ENCODE assay signal across 10 cellular contexts in genomic region chr1:165877940-165878556, GRCh38. TPM values are rescaled to one million over a fixed set of nuclear protein-coding genes. Genes with fewer than 3 reads are reported as not detected.
DNase-seq lines count a peak whose midpoint lies in the region; ATAC-seq and TF ChIP-seq lines count a peak whose summit lies in the region.
"Had no signal": no experiment of that assay in that cellular context is flagged by ENCODE, and none has a peak within 500 bp of the region (broad histone marks: within the 10 kb centered on the region; RNA-seq: fewer than 3 reads in every experiment).

No MANE protein-coding gene starts in this region.

- POLR2A ChIA-PET in activated CD8-positive, alpha-beta T cell treated with anti-CD3 and anti-CD28 coated beads for 36 hours (lab: Charles Lee): interaction anchor here (1.3 kb wide), 1 partner anchor 48 kb away, joined by 3 read pairs; no protein-coding TSS in a partner anchor
- POLR2A ChIA-PET in activated CD8-positive, alpha-beta T cell treated with anti-CD3 and anti-CD28 coated beads, Interleukin-2, amount 10 ng/mL, durations not matched to agents 7 days and 5 days (lab: Charles Lee): no interaction called here

- peak; percentile 51 for ATAC-seq in activated CD8-positive, alpha-beta T cell treated with anti-CD3 and anti-CD28 coated beads for 36 hours
- no peak for ATAC-seq in activated CD8-positive, alpha-beta T cell treated with anti-CD3 and anti-CD28 coated beads, Interleukin-2, amount 10 ng/mL, durations not matched to agents 7 days and 5 days
- peak; percentile 59 for ATAC-seq in HG02588 (IDR thresholded peaks at IDR 0.05; ENCODE audit: unreplicated experiment)
- peak; percentile 57 for ATAC-seq in HG03521 (IDR thresholded peaks at IDR 0.05; ENCODE audit: unreplicated experiment)
- ATAC-seq in stimulated activated naive B cell treated with anti-CD40 and anti-IgM and Interleukin-4, amounts not matched to agents 10 μg/mL and 1 μg/mL and 100 μg/mL, for 72 hours (replicated peaks): peak; percentile 84 to 90

- no peak for DNase-seq in activated CD8-positive, alpha-beta T cell treated with anti-CD3 and anti-CD28 coated beads for 36 hours
- DNase-seq in activated CD8-positive, alpha-beta T cell treated with anti-CD3 and anti-CD28 coated beads, Interleukin-2, amount 10 ng/mL, durations not matched to agents 7 days and 5 days: no peak
- peak; percentile 58 for DNase-seq in stimulated activated naive B cell treated with anti-CD40 and anti-IgM and Interleukin-4, amounts not matched to agents 10 μg/mL and 1 μg/mL and 100 μg/mL, for 72 hours
- no peak for DNase-seq in NCI-H1694 (lab: John Stamatoyannopoulos, UW)
- DNase-seq in NCI-H526 treated with DMSO at 0.1 percent for 48 hours (lab: John Stamatoyannopoulos, UW): no peak
- no peak for DNase-seq in activated CD8-positive, alpha-beta memory T cell treated with anti-CD3 and anti-CD28 coated beads, Interleukin-2, amount 50 U/mL, for 48 hours
- DNase-seq: thyroid gland had no signal

- H3K27me3 Mint-ChIP-seq in activated CD8-positive, alpha-beta T cell treated with anti-CD3 and anti-CD28 coated beads for 36 hours: peaks cover 5% of the 10 kb centered on the region
- peaks cover 6% of the 10 kb centered on the region for H3K27me3 Mint-ChIP-seq in activated CD8-positive, alpha-beta T cell treated with anti-CD3 and anti-CD28 coated beads, Interleukin-2, amount 10 ng/mL, durations not matched to agents 7 days and 5 days (ENCODE audit: low read depth)
- no peaks in the 10 kb centered on the region for H3K27me3 Mint-ChIP-seq in stimulated activated naive B cell treated with anti-CD40 and anti-IgM and Interleukin-4, amounts not matched to agents 10 μg/mL and 1 μg/mL and 100 μg/mL, for 72 hours
- H3K27me3 Mint-ChIP-seq: central memory CD8-positive, alpha-beta T cell had no signal

- intact Hi-C loops in activated CD8-positive, alpha-beta T cell treated with anti-CD3 and anti-CD28 coated beads for 36 hours (cut with micrococcal nuclease): loop anchor here (5.0 to 10.0 kb wide), 2 partner anchors 51 to 113 kb away; partner anchors contain the start of genes TMCO1 and UCK2

- H3K4me3 Mint-ChIP-seq in activated CD8-positive, alpha-beta T cell treated with anti-CD3 and anti-CD28 coated beads for 36 hours: no peak overlapping the region
- no peak overlapping the region for H3K4me3 Mint-ChIP-seq in activated CD8-positive, alpha-beta T cell treated with anti-CD3 and anti-CD28 coated beads, Interleukin-2, amount 10 ng/mL, durations not matched to agents 7 days and 5 days
- peak overlapping the region; percentile 11 to 57 for H3K4me3 Mint-ChIP-seq in stimulated activated naive B cell treated with anti-CD40 and anti-IgM and Interleukin-4, amounts not matched to agents 10 μg/mL and 1 μg/mL and 100 μg/mL, for 72 hours
- H3K4me3 Mint-ChIP-seq: central memory CD8-positive, alpha-beta T cell had no signal

- H3K36me3 Mint-ChIP-seq in activated CD8-positive, alpha-beta T cell treated with anti-CD3 and anti-CD28 coated beads for 36 hours (ENCODE audit: low read depth): peaks cover 26% of the 10 kb centered on the region
- H3K36me3 Mint-ChIP-seq in activated CD8-positive, alpha-beta T cell treated with anti-CD3 and anti-CD28 coated beads, Interleukin-2, amount 10 ng/mL, durations not matched to agents 7 days and 5 days (ENCODE audit: low read depth): peaks cover 26% of the 10 kb centered on the region
- H3K36me3 Mint-ChIP-seq in stimulated activated naive B cell treated with anti-CD40 and anti-IgM and Interleukin-4, amounts not matched to agents 10 μg/mL and 1 μg/mL and 100 μg/mL, for 72 hours: peaks cover 14 to 49% of the 10 kb centered on the region in 2 donors

- CTCF ChIA-PET in activated CD8-positive, alpha-beta T cell treated with anti-CD3 and anti-CD28 coated beads for 36 hours (lab: Charles Lee): no interaction called here
- CTCF ChIA-PET in activated CD8-positive, alpha-beta T cell treated with anti-CD3 and anti-CD28 coated beads, Interleukin-2, amount 10 ng/mL, durations not matched to agents 7 days and 5 days (lab: Charles Lee): no interaction called here

- no peak overlapping the region for H3K27ac Mint-ChIP-seq in activated CD8-positive, alpha-beta T cell treated with anti-CD3 and anti-CD28 coated beads for 36 hours
- no peak overlapping the region for H3K27ac Mint-ChIP-seq in activated CD8-positive, alpha-beta T cell treated with anti-CD3 and anti-CD28 coated beads, Interleukin-2, amount 10 ng/mL, durations not matched to agents 7 days and 5 days
- peak overlapping the region; percentile 92 for H3K27ac Mint-ChIP-seq in stimulated activated naive B cell treated with anti-CD40 and anti-IgM and Interleukin-4, amounts not matched to agents 10 μg/mL and 1 μg/mL and 100 μg/mL, for 72 hours

- H3K4me1 Mint-ChIP-seq in activated CD8-positive, alpha-beta T cell treated with anti-CD3 and anti-CD28 coated beads for 36 hours (ENCODE audit: low read depth): peaks cover 43% of the 10 kb centered on the region
- H3K4me1 Mint-ChIP-seq in activated CD8-positive, alpha-beta T cell treated with anti-CD3 and anti-CD28 coated beads, Interleukin-2, amount 10 ng/mL, durations not matched to agents 7 days and 5 days (ENCODE audit: low read depth): peaks cover 45% of the 10 kb centered on the region
- H3K4me1 Mint-ChIP-seq in stimulated activated naive B cell treated with anti-CD40 and anti-IgM and Interleukin-4, amounts not matched to agents 10 μg/mL and 1 μg/mL and 100 μg/mL, for 72 hours: peaks cover 48 to 96% of the 10 kb centered on the region in 2 donors

- TF ChIP-seq CTCF in activated CD8-positive, alpha-beta T cell treated with anti-CD3 and anti-CD28 coated beads for 36 hours (IDR thresholded peaks at IDR 0.05): no peak

- peaks cover 2% of the 10 kb centered on the region for H3K9me3 Mint-ChIP-seq in activated CD8-positive, alpha-beta T cell treated with anti-CD3 and anti-CD28 coated beads for 36 hours
- peaks cover 16% of the 10 kb centered on the region for H3K9me3 Mint-ChIP-seq in activated CD8-positive, alpha-beta T cell treated with anti-CD3 and anti-CD28 coated beads, Interleukin-2, amount 10 ng/mL, durations not matched to agents 7 days and 5 days (ENCODE audit: insufficient read depth)
- H3K9me3 Mint-ChIP-seq in stimulated activated naive B cell treated with anti-CD40 and anti-IgM and Interleukin-4, amounts not matched to agents 10 μg/mL and 1 μg/mL and 100 μg/mL, for 72 hours: peaks cover 5 to 7% of the 10 kb centered on the region in 2 donors
- H3K9me3 Mint-ChIP-seq: central memory CD8-positive, alpha-beta T cell had no signal

RNA-seq across cellular contexts. Expression of gene UCK2, which starts 50.6 kb away (rescaled TPM):
- 10 to 100 TPM; 66.5 to 72.2 TPM for total RNA-seq in activated CD8-positive, alpha-beta T cell treated with anti-CD3 and anti-CD28 coated beads for 36 hours
- 10 to 100 TPM; 28.4 to 32.4 TPM for total RNA-seq in activated CD8-positive, alpha-beta T cell treated with anti-CD3 and anti-CD28 coated beads, Interleukin-2, amount 10 ng/mL, durations not matched to agents 7 days and 5 days

Comparison
In these comparisons a context has a peak if more than half of its experiments do, and no peak if none do; other contexts are left out.
1. H3K4me3 Mint-ChIP-seq: peak in stimulated activated naive B cell treated with anti-CD40 and anti-IgM and Interleukin-4, amounts not matched to agents 10 μg/mL and 1 μg/mL and 100 μg/mL, for 72 hours (2 of 2); none in activated CD8-positive, alpha-beta T cell treated with anti-CD3 and anti-CD28 coated beads for 36 hours (single experiment) and activated CD8-positive, alpha-beta T cell treated with anti-CD3 and anti-CD28 coated beads, Interleukin-2, amount 10 ng/mL, durations not matched to agents 7 days and 5 days (single experiment).